In the genomic region with DNA sequence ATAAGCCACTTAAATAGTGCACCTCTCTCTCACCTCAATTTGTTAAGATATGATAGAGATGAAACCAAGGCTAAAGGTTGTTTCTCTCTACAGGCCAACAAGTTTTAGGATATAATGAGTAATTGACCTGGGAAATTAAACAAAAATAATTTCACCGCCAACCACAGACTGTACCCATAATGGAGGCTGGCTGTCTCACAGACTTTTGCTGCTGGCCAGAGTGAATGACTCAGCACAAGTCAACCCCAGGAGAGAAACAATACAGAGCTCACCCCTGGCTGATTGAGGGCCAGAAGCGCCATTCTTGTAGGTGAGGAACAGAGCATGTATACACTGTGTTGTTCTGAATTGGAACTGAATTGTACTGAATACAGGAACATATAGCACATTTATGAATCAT, we compare ENCODE assay signal across 12 cellular contexts.
DNase-seq lines count a peak whose midpoint lies in the region; ATAC-seq, FAIRE-seq and TF ChIP-seq lines count a peak whose summit lies in the region.
"Had no signal": no experiment of that assay in that cellular context is flagged by ENCODE, and none has a peak within 500 bp of the region (broad histone marks: within the 10 kb centered on the region; RNA-seq: fewer than 3 reads in every experiment).

No MANE protein-coding gene starts in this region.

- H3K4me3 Mint-ChIP-seq in nephron progenitor cell = no peak overlapping the region
- H3K4me3 Mint-ChIP-seq: natural killer cell had no signal

- TF ChIP-seq CTCF in adrenal gland (IDR thresholded peaks at IDR 0.05) (no peak), heart left ventricle (IDR thresholded peaks at IDR 0.05) (no peak), nephron progenitor cell (IDR thresholded peaks at IDR 0.05) (no peak)

- H3K27me3 Mint-ChIP-seq in nephron progenitor cell (ENCODE audit: low read depth, poor library complexity) = no peaks in the 10 kb centered on the region

- H3K4me1 Mint-ChIP-seq in nephron progenitor cell = peaks cover 58% of the 10 kb centered on the region

- no peak overlapping the region for H3K9ac ChIP-seq in skeletal muscle tissue (ENCODE audit: low read depth in 1 of 3, low read length in 3 of 3)

- ATAC-seq in heart left ventricle = peak; percentile 52 to 68 (median 60)
- ATAC-seq: natural killer cell had no signal

- DNase-seq in H54 (ENCODE audit: insufficient read length, low spot score) (peak; percentile 39), adrenal gland (peak in 4 of 7 donors; percentile 20 to 32 (median 26)), heart left ventricle (no peak), NOMO-1 treated with DMSO at 0.1 percent for 48 hours (lab: John Stamatoyannopoulos, UW; ENCODE audit: unreplicated experiment) (no peak), nephron progenitor cell (no peak), NOMO-1 (lab: John Stamatoyannopoulos, UW; ENCODE audit: unreplicated experiment in 2 of 2) (no peak)
- DNase-seq in effector CD8-positive, alpha-beta T cell (lab: John Stamatoyannopoulos, UW) = no peak
- DNase-seq: caudate nucleus, DMS79 treated with DMSO at 0.1 percent for 48 hours, hippocampal formation, natural killer cell had no signal

- intact Hi-C loops in adrenal gland (cut with DNase I) = no loop called here
- intact Hi-C loops in heart left ventricle (cut with DNase I) = no loop called here

- FAIRE-seq in H54 (lab: Jason Lieb, UNC) = no peak

- peaks cover 17% of the 10 kb centered on the region for H3K36me3 Mint-ChIP-seq in nephron progenitor cell (ENCODE audit: low read depth)
- H3K36me3 Mint-ChIP-seq: natural killer cell had no signal

- no peak overlapping the region for H3K27ac ChIP-seq in adrenal gland
- H3K27ac ChIP-seq in heart left ventricle = peak overlapping the region in 2 of 12 donors; percentile 8 to 74
- H3K27ac ChIP-seq in skeletal muscle tissue (ENCODE audit: low read depth, low read length) = peak overlapping the region; percentile 68

- H3K27ac Mint-ChIP-seq in nephron progenitor cell = no peak overlapping the region
- H3K27ac Mint-ChIP-seq: natural killer cell had no signal

- TF ChIP-seq POLR2A in H54 (IDR thresholded peaks at IDR 0.05; ENCODE audit: low read depth, low read length) (no peak), adrenal gland (IDR thresholded peaks at IDR 0.05) (no peak), heart left ventricle (IDR thresholded peaks at IDR 0.05) (no peak)

- H3K4me1 ChIP-seq in adrenal gland (replicated peaks in 1 of 2) (no peaks in the 10 kb centered on the region), heart left ventricle (peaks cover 0 to 30% (median 6%) of the 10 kb centered on the region in 12 donors), skeletal muscle tissue (ENCODE audit: control insufficient read depth in 3 of 3, insufficient read depth in 3 of 3, low read length in 3 of 3) (peaks cover 31 to 52% (median 42%) of the 10 kb centered on the region in 3 donors)

- H3K4me3 ChIP-seq in adrenal gland (no peak overlapping the region), heart left ventricle (no peak overlapping the region), skeletal muscle tissue (ENCODE audit: low read length in 3 of 3) (no peak overlapping the region)

- no peaks in the 10 kb centered on the region for H3K27me3 ChIP-seq in adrenal gland
- no peaks in the 10 kb centered on the region for H3K27me3 ChIP-seq in heart left ventricle
- no peaks in the 10 kb centered on the region for H3K27me3 ChIP-seq in skeletal muscle tissue (ENCODE audit: control insufficient read depth in 3 of 3, insufficient read depth in 3 of 3, low read length in 3 of 3)

- H3K9me3 Mint-ChIP-seq in nephron progenitor cell = no peaks in the 10 kb centered on the region
- H3K9me3 Mint-ChIP-seq: natural killer cell had no signal

- 68 to 86% (median 72%) methylated on average over 2 of the region's 2 CpGs for WGBS in adrenal gland, 4 donors
- WGBS in heart left ventricle, 4 donors = 83 to 90% (median 86%) methylated on average over 2 of the region's 2 CpGs

- no peaks in the 10 kb centered on the region for H3K36me3 ChIP-seq in adrenal gland (replicated peaks in 1 of 2)
- H3K36me3 ChIP-seq in heart left ventricle = peaks cover 0 to 5% (median 0%) of the 10 kb centered on the region in 9 donors
- H3K36me3 ChIP-seq in skeletal muscle tissue (ENCODE audit: control insufficient read depth in 3 of 3, insufficient read depth in 3 of 3, low read length in 3 of 3) = peaks cover under 1 to 11% (median 2%) of the 10 kb centered on the region in 3 donors

- H3K9me3 ChIP-seq in adrenal gland (replicated peaks in 1 of 3) = no peaks in the 10 kb centered on the region
- H3K9me3 ChIP-seq in heart left ventricle = peaks cover 0 to 4% (median 0%) of the 10 kb centered on the region in 12 donors
- no peaks in the 10 kb centered on the region for H3K9me3 ChIP-seq in skeletal muscle tissue (ENCODE audit: control insufficient read depth in 3 of 3, low read length in 3 of 3)

Comparison
In these comparisons a context has a peak if more than half of its experiments do, and no peak if none do; other contexts are left out.
1. DNase-seq: peak in H54 (single experiment) and adrenal gland (4 of 7); none in heart left ventricle (0 of 5), NOMO-1 treated with DMSO at 0.1 percent for 48 hours (single experiment), nephron progenitor cell (single experiment), effector CD8-positive, alpha-beta T cell (single experiment) and NOMO-1 (0 of 2).